ENCODE assay signal across 9 cellular contexts in genomic region chr11:45921561-45922424, GRCh38. TPM values are rescaled to one million over a fixed set of nuclear protein-coding genes. Genes with fewer than 3 reads are reported as not detected.
DNase-seq lines count a peak whose midpoint lies in the region; ATAC-seq and TF ChIP-seq lines count a peak whose summit lies in the region.
"Had no signal": no experiment of that assay in that cellular context is flagged by ENCODE, and none has a peak within 500 bp of the region (broad histone marks: within the 10 kb centered on the region; RNA-seq: fewer than 3 reads in every experiment).

No MANE protein-coding gene starts in this region.

- no peak overlapping the region for H2AFZ ChIP-seq in neural cell (ENCODE audit: low read depth, low read length)

- H3K9me2 ChIP-seq in neural cell (ENCODE audit: insufficient read depth, low read length): no peaks in the 10 kb centered on the region

- H3K9ac ChIP-seq in HUES48 (ENCODE audit: low read depth, low read length): peak overlapping the region; percentile 66
- H3K9ac ChIP-seq in neural cell (ENCODE audit: low read length): no peak overlapping the region

- TF ChIP-seq EP300 in neural cell (conservative IDR thresholded peaks at IDR 0.05; ENCODE audit: poor library complexity, severe bottlenecking): no peak

- no peak for TF ChIP-seq CTCF in neural cell (IDR thresholded peaks at IDR 0.05; ENCODE audit: poor library complexity, severe bottlenecking)
- no peak for TF ChIP-seq CTCF in lower leg skin (IDR thresholded peaks at IDR 0.05)

- peaks cover 21% of the 10 kb centered on the region for H3K4me1 ChIP-seq in HUES48 (ENCODE audit: control insufficient read depth, insufficient read depth, low read length)
- peaks cover 38% of the 10 kb centered on the region for H3K4me1 ChIP-seq in effector memory CD4-positive, alpha-beta T cell (ENCODE audit: control insufficient read depth, insufficient read depth, low read length, poor library complexity, severe bottlenecking)

- 22 to 54% methylated on average over 23 to 25 of the region's 54 CpGs for WGBS in lower leg skin, 2 donors

- peaks cover 8% of the 10 kb centered on the region for H3F3A ChIP-seq in neural cell (ENCODE audit: insufficient read depth, low read length, poor library complexity, severe bottlenecking)

- H4K20me1 ChIP-seq in neural cell (ENCODE audit: insufficient read depth): no peaks in the 10 kb centered on the region

- H3K79me2 ChIP-seq in neural cell (replicated peaks; ENCODE audit: insufficient read depth, low read length): peaks cover 5% of the 10 kb centered on the region

- intact Hi-C loops in lower leg skin (cut with DNase I; ENCODE audit: low total_unique reads): no loop called here

- no peaks in the 10 kb centered on the region for H3K9me3 ChIP-seq in HUES48 (ENCODE audit: control insufficient read depth, insufficient read depth, low read length)
- no peaks in the 10 kb centered on the region for H3K9me3 ChIP-seq in effector memory CD4-positive, alpha-beta T cell (ENCODE audit: control insufficient read depth, low read length)
- H3K9me3 ChIP-seq in neural cell (ENCODE audit: low read length): no peaks in the 10 kb centered on the region

- no peak for TF ChIP-seq POLR2A in lower leg skin (IDR thresholded peaks at IDR 0.05)

- H3K27ac ChIP-seq in HUES48 (ENCODE audit: low read depth, low read length) (peak overlapping the region; percentile 62), neural cell (ENCODE audit: low read length) (no peak overlapping the region)
- H3K27ac ChIP-seq in effector memory CD4-positive, alpha-beta T cell (ENCODE audit: insufficient read depth, low read length, poor library complexity, severe bottlenecking): peak overlapping the region; percentile 37

- in situ Hi-C loops in KBM-7 (cut with MboI; ENCODE audit: low pct_unique_long_range_greater_than_20kb, low sequenced_read_pairs): no loop called here

- H3K36me3 ChIP-seq in HUES48 (ENCODE audit: control insufficient read depth, insufficient read depth, low read length): peaks cover 28% of the 10 kb centered on the region
- H3K36me3 ChIP-seq in effector memory CD4-positive, alpha-beta T cell (ENCODE audit: control insufficient read depth, insufficient read depth, low read length): no peaks in the 10 kb centered on the region
- H3K36me3 ChIP-seq in neural cell (ENCODE audit: insufficient read depth, low read length): no peaks in the 10 kb centered on the region

- H3K27me3 ChIP-seq in HUES48 (ENCODE audit: control insufficient read depth, insufficient read depth, low read length) (peaks cover 8% of the 10 kb centered on the region), neural cell (ENCODE audit: insufficient read depth, low read depth, low read length) (peaks cover 33% of the 10 kb centered on the region)
- no peaks in the 10 kb centered on the region for H3K27me3 ChIP-seq in effector memory CD4-positive, alpha-beta T cell (replicated peaks; ENCODE audit: control insufficient read depth, insufficient read depth, low read length, poor library complexity, severe bottlenecking)

- TF ChIP-seq RAD21 in neural cell (conservative IDR thresholded peaks at IDR 0.05): no peak

- DNase-seq in NCI-H748 treated with DMSO at 0.1 percent for 48 hours (lab: John Stamatoyannopoulos, UW): peak; percentile 47
- DNase-seq in effector memory CD4-positive, alpha-beta T cell: peak in 1 of 3 donors; percentile 15
- no peak for DNase-seq in lower leg skin (ENCODE audit: low spot score in 2 of 2)
- DNase-seq in KBM-7: no peak

- peak overlapping the region; percentile 78 for H3K4me3 ChIP-seq in HUES48 (ENCODE audit: low read depth, low read length)
- H3K4me3 ChIP-seq in effector memory CD4-positive, alpha-beta T cell (ENCODE audit: insufficient read depth, low read depth, low read length, poor library complexity, severe bottlenecking): peak overlapping the region; percentile 66
- peak overlapping the region; percentile 34 for H3K4me3 ChIP-seq in neural cell (ENCODE audit: low read length)
- no peak overlapping the region for H3K4me3 ChIP-seq in lower leg skin (ENCODE audit: low read depth, poor library complexity, severe bottlenecking)

- ATAC-seq in HG03175 (IDR thresholded peaks at IDR 0.05; ENCODE audit: unreplicated experiment) (no peak), GM18502 (IDR thresholded peaks at IDR 0.05; ENCODE audit: poor library complexity, unreplicated experiment) (no peak)

- H3K4me2 ChIP-seq in neural cell (ENCODE audit: low read length): no peak overlapping the region

TF ChIP-seq in neural cell, 6 proteins besides CTCF, POLR2A, EP300 and RAD21:
- TF ChIP-seq REST (IDR thresholded peaks at IDR 0.05; ENCODE audit: borderline replicate concordance): no peak

RNA-seq across cellular contexts. Expression of gene LARGE2, which starts 0.7 kb away (rescaled TPM):
- not detected in 2 replicates for polyA plus RNA-seq in neural cell
- not detected in 2 replicates for polyA minus RNA-seq in neural cell
- 10 to 100 TPM; 20.7 to 30.1 (median 25.9) TPM for total RNA-seq in lower leg skin
- total RNA-seq: fibroblast of villous mesenchyme had no signal

RNA-seq across cellular contexts. Expression of gene PEX16, which starts 4.1 kb away (rescaled TPM):
- polyA plus RNA-seq in neural cell: 61.1 and 71.6 TPM in 2 replicates
- 21.4 and 24.8 TPM in 2 replicates for polyA minus RNA-seq in neural cell
- 10 to 100 TPM; 36.7 to 52.8 (median 41.2) TPM for total RNA-seq in lower leg skin

RNA-seq across cellular contexts. Expression of gene FREY1, which starts 14.7 kb away (rescaled TPM):
- not detected in 2 replicates for polyA plus RNA-seq in neural cell
- 1.7 and 2.9 TPM in 2 replicates for polyA minus RNA-seq in neural cell
- 1 to 10 TPM in 1 of 4 donors, under 1 TPM in 1, not detected in 2; 0.91 to 2.3 TPM for total RNA-seq in lower leg skin

RNA-seq across cellular contexts. Expression of gene MAPK8IP1, which starts 36.3 kb away (rescaled TPM):
- polyA plus RNA-seq in neural cell: 58.8 and 76.0 TPM in 2 replicates
- polyA minus RNA-seq in neural cell: 99.9 and 101 TPM in 2 replicates
- total RNA-seq in lower leg skin: 1 to 10 TPM; 4.6 to 6.5 (median 5.4) TPM
